ENCODE assay signal across 8 cellular contexts in the genomic region with DNA sequence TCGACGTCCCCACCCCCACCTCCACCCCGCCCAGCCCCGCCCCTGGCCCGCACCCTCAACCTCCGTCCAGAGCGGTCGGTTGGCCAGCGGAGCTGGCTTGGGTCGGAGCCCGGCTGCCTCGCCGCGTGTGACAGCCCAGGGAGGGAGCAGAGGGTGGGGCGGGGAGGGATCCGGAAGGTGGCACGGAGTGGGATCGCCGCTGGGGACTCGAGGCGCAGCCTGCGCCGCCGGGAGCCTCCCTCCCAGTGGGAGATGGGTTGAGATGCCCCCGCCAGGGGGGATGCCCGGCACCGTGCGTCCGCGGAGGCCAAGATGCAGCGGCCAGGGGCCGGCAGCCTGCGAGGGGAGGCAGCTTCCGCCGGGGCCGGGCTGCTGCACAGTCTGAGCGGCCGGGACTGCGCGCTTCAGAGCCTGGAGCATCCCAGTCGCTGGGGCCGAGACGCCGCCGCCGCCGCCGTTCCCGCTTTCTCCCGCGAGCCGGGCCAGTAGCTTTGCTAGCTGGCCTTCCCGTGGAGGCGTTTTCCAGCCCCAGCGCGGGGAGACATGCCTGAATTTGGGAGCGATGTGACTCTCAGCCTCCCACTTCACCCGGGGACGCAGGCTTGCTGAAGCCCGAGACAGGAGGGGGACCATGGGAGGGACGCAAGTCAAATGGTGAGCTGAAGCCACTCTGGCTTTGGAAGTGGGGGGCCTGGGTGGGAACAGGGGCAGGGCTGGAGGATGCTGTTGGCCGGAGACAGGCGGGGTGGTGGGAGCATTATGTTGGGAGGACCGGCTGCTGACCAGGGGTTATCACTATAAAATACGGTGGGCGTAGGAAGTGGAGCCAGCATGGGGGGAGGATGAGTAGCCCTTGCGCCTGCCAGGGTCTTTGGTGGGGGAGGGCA. TPM values are rescaled to one million over a fixed set of nuclear protein-coding genes. Genes with fewer than 3 reads are reported as not detected.
DNase-seq lines count a peak whose midpoint lies in the region; TF ChIP-seq lines count a peak whose summit lies in the region.

No MANE protein-coding gene starts in this region.

- peaks cover 11% of the 10 kb centered on the region for H3K27me3 Mint-ChIP-seq in endothelial cell (ENCODE audit: unreplicated experiment)

- H2BK120ac ChIP-seq in mesenchymal stem cell (ENCODE audit: low read depth, low read length) = peak overlapping the region; percentile 59

- peak overlapping the region; percentile 8 to 20 for H3K4ac ChIP-seq in mesenchymal stem cell (ENCODE audit: low read depth in 1 of 2, low read length in 2 of 2)

- no peaks in the 10 kb centered on the region for H3K36me3 Mint-ChIP-seq in endothelial cell (ENCODE audit: low read depth, unreplicated experiment)

- no peak for DNase-seq in BJ (ENCODE audit: low read depth)
- DNase-seq in HCEC 1CT = peak; percentile 45
- DNase-seq in activated CD4-positive, CD25-positive, alpha-beta regulatory T cell treated with anti-CD3 and anti-CD28 coated beads, Interleukin-2, amount 50 U/mL, for 72 hours = peak; percentile 33
- peak; percentile 62 for DNase-seq in endothelial cell (ENCODE audit: low spot score)
- peak; percentile 51 for DNase-seq in mesenchymal stem cell
- DNase-seq in stomach = peak; percentile 68
- DNase-seq in NCI-H510A (lab: John Stamatoyannopoulos, UW) = no peak
- DNase-seq in KG1 (lab: John Stamatoyannopoulos, UW) = no peak

- peak overlapping the region; percentile 78 for H3K4me3 Mint-ChIP-seq in endothelial cell (ENCODE audit: unreplicated experiment)

- H3K4me1 ChIP-seq in mesenchymal stem cell (ENCODE audit: control insufficient read depth, insufficient read depth, low read depth, low read length) (peaks cover 13% of the 10 kb centered on the region), stomach (peaks cover 37 to 83% (median 60%) of the 10 kb centered on the region in 4 donors)

- peak overlapping the region in 1 of 2 experiments; percentile 8 for H3K14ac ChIP-seq in mesenchymal stem cell (ENCODE audit: low read length in 2 of 2)

- peak overlapping the region; percentile 65 for H4K91ac ChIP-seq in mesenchymal stem cell (ENCODE audit: low read length)

- peak overlapping the region; percentile 76 for H2BK15ac ChIP-seq in mesenchymal stem cell (ENCODE audit: low read depth, poor library complexity, severe bottlenecking)

- TF ChIP-seq POLR2A in stomach (IDR thresholded peaks at IDR 0.05) = no peak

- H3K9ac ChIP-seq in mesenchymal stem cell (ENCODE audit: low read length) = peak overlapping the region; percentile 87

- H3K4me3 ChIP-seq in BJ (ENCODE audit: low read depth, low read length) (peak overlapping the region; percentile 53), mesenchymal stem cell (ENCODE audit: insufficient read depth in 1 of 2, low read depth in 1 of 2, low read length in 2 of 2) (peak overlapping the region; percentile 74 to 87), stomach (peak overlapping the region; percentile 66 to 75 (median 72))

- H3K27ac Mint-ChIP-seq in endothelial cell (ENCODE audit: unreplicated experiment) = no peak overlapping the region

- H2AK5ac ChIP-seq in mesenchymal stem cell (ENCODE audit: low read length, severe bottlenecking) = no peak overlapping the region

- peak overlapping the region; percentile 42 to 93 for H3K23ac ChIP-seq in mesenchymal stem cell (ENCODE audit: low read length in 2 of 2)

- no peak overlapping the region for H2BK5ac ChIP-seq in mesenchymal stem cell (ENCODE audit: low read depth, low read length, poor library complexity, severe bottlenecking)

- TF ChIP-seq EP300 in stomach (IDR thresholded peaks at IDR 0.05) = no peak

- POLR2A ChIA-PET in BJ (lab: Charles Lee) = interaction anchor here (1.2 kb wide), 1 partner anchor 51 kb away, joined by 3 read pairs; no protein-coding TSS in a partner anchor

- 3% methylated on average over 47 of the region's 67 CpGs for WGBS in mesenchymal stem cell
- 2 to 15% (median 3%) methylated on average over 17 to 67 of the region's 67 CpGs for WGBS in stomach, 5 donors

- intact Hi-C loops in stomach (cut with DNase I; ENCODE audit: low total_unique reads) = no loop called here

- peaks cover 10% of the 10 kb centered on the region for H3K79me1 ChIP-seq in mesenchymal stem cell (replicated peaks; ENCODE audit: low read length, poor library complexity, severe bottlenecking)

- H2BK12ac ChIP-seq in mesenchymal stem cell (ENCODE audit: low read length in 2 of 2) = peak overlapping the region in 1 of 2 experiments; percentile 7

- peak overlapping the region; percentile 30 for H2AFZ ChIP-seq in mesenchymal stem cell (ENCODE audit: low read depth, low read length)

- CTCF ChIA-PET in BJ (lab: Yijun Ruan, JAX) = interaction anchor here (1.5 to 6.7 kb wide), 5 partner anchors 37 to 107 kb away, joined by 4 to 65 read pairs (median 14); partner anchors contain the start of gene DIXDC1

- TF ChIP-seq CTCF in BJ (IDR thresholded peaks at IDR 0.05; ENCODE audit: insufficient read depth, low read depth, low read length) = no peak
- no peak for TF ChIP-seq CTCF in endothelial cell (IDR thresholded peaks at IDR 0.05; ENCODE audit: unreplicated experiment)
- no peak for TF ChIP-seq CTCF in stomach (IDR thresholded peaks at IDR 0.05)

- H3K18ac ChIP-seq in mesenchymal stem cell (ENCODE audit: low read depth in 1 of 2, low read length in 2 of 2) = peak overlapping the region; percentile 79 to 80

- H3K4me2 ChIP-seq in mesenchymal stem cell (ENCODE audit: low read length, poor library complexity, severe bottlenecking) = peak overlapping the region; percentile 99

- peak overlapping the region; percentile 1 for H3K27ac ChIP-seq in mesenchymal stem cell (ENCODE audit: low read length, poor library complexity, severe bottlenecking)
- H3K27ac ChIP-seq in stomach = peak overlapping the region; percentile 83 to 93 (median 89)

- H3K27me3 ChIP-seq in BJ (ENCODE audit: control insufficient read depth, insufficient read depth, low read length) (no peaks in the 10 kb centered on the region), mesenchymal stem cell (ENCODE audit: control insufficient read depth in 1 of 2, insufficient read depth in 1 of 2, low read length in 2 of 2) (no peaks in the 10 kb centered on the region), stomach (peaks cover 0 to 7% (median 0%) of the 10 kb centered on the region in 3 donors)

- H3K9me3 ChIP-seq in mesenchymal stem cell (ENCODE audit: control insufficient read depth, low read length) (no peaks in the 10 kb centered on the region), stomach (no peaks in the 10 kb centered on the region)

- H4K8ac ChIP-seq in mesenchymal stem cell (ENCODE audit: low read length) = peak overlapping the region; percentile 76

- H3K36me3 ChIP-seq in BJ (ENCODE audit: control insufficient read depth, insufficient read depth, low read length) = peaks cover 4% of the 10 kb centered on the region
- peaks cover 14 to 21% of the 10 kb centered on the region in 2 experiments for H3K36me3 ChIP-seq in mesenchymal stem cell (ENCODE audit: control insufficient read depth in 1 of 2, insufficient read depth in 2 of 2, low read depth in 1 of 2, low read length in 2 of 2)
- H3K36me3 ChIP-seq in stomach = peaks cover 0 to 12% (median 2%) of the 10 kb centered on the region in 4 donors

- H3K4me1 Mint-ChIP-seq in endothelial cell (ENCODE audit: unreplicated experiment) = peaks cover 31% of the 10 kb centered on the region

- no peaks in the 10 kb centered on the region for H3K9me3 Mint-ChIP-seq in endothelial cell (ENCODE audit: unreplicated experiment)

RNA-seq across cellular contexts. Expression of gene DIXDC1, which starts 40.2 kb away (rescaled TPM):
- polyA plus RNA-seq in BJ (2011; rRNA removed) = 13.5 and 13.9 TPM in 2 replicates
- 14.3 and 16.9 TPM in 2 replicates for polyA minus RNA-seq in BJ (2011; rRNA and poly(A)+ RNA removed)
- total RNA-seq in endothelial cell (ENCODE audit: unreplicated experiment) = 6.2 TPM
- polyA plus RNA-seq in mesenchymal stem cell (2013, experiment 1 of 2) = 8.6 TPM
- 8.7 TPM for polyA plus RNA-seq in mesenchymal stem cell (2013, experiment 2 of 2)
- total RNA-seq in stomach = 100 to 1,000 TPM in 1 of 5 donors, 10 to 100 TPM in 4; 19.1 to 128 (median 60.4) TPM
- 10 to 100 TPM in 2 of 3 donors, 1 to 10 TPM in 1; 6.2 to 15.6 (median 11.3) TPM for polyA plus RNA-seq in stomach

RNA-seq across cellular contexts. Expression of gene DLAT, which starts 47.8 kb away (rescaled TPM):
- polyA plus RNA-seq in BJ (2011; rRNA removed) (19.8 and 24.3 TPM in 2 replicates), stomach (10 to 100 TPM; 10.2 to 17.5 (median 14.7) TPM)
- polyA minus RNA-seq in BJ (2011; rRNA and poly(A)+ RNA removed) = 13.3 and 15.7 TPM in 2 replicates
- total RNA-seq in endothelial cell (ENCODE audit: unreplicated experiment) (28.2 TPM), stomach (10 to 100 TPM in 4 of 5 donors, 1 to 10 TPM in 1; 1.2 to 36.5 (median 13.9) TPM)
- polyA plus RNA-seq in mesenchymal stem cell (2013, experiment 1 of 2) = 25.9 TPM
- 25.7 TPM for polyA plus RNA-seq in mesenchymal stem cell (2013, experiment 2 of 2)

RNA-seq across cellular contexts. Expression of gene C11orf52, which starts 58.7 kb away (rescaled TPM):
- 2.7 and 2.9 TPM in 2 replicates for polyA plus RNA-seq in BJ (2011; rRNA removed)
- 1.6 and 1.8 TPM in 2 replicates for polyA minus RNA-seq in BJ (2011; rRNA and poly(A)+ RNA removed)
- total RNA-seq in endothelial cell (ENCODE audit: unreplicated experiment) = 2.8 TPM
- polyA plus RNA-seq in mesenchymal stem cell (2013, experiment 1 of 2) = 0.41 TPM
- 0.30 TPM for polyA plus RNA-seq in mesenchymal stem cell (2013, experiment 2 of 2)
- total RNA-seq in stomach = 10 to 100 TPM in 2 of 5 donors, 1 to 10 TPM in 2, not detected in 1; 3.9 to 18.7 (median 12.5) TPM
- 10 to 100 TPM; 28.0 to 43.4 (median 35.0) TPM for polyA plus RNA-seq in stomach

Comparison
In these comparisons a context has a peak if more than half of its experiments do, and no peak if none do; other contexts are left out.
1. DNase-seq: peak in HCEC 1CT (single experiment), activated CD4-positive, CD25-positive, alpha-beta regulatory T cell treated with anti-CD3 and anti-CD28 coated beads, Interleukin-2, amount 50 U/mL, for 72 hours (single experiment), endothelial cell (single experiment), mesenchymal stem cell (single experiment) and stomach (single experiment); none in BJ (single experiment), NCI-H510A (single experiment) and KG1 (single experiment).
2. Peak in every context shown above with its lines, with median percentiles within 50 percentile points of each other: H3K4me3 ChIP-seq.